In the genomic region with DNA sequence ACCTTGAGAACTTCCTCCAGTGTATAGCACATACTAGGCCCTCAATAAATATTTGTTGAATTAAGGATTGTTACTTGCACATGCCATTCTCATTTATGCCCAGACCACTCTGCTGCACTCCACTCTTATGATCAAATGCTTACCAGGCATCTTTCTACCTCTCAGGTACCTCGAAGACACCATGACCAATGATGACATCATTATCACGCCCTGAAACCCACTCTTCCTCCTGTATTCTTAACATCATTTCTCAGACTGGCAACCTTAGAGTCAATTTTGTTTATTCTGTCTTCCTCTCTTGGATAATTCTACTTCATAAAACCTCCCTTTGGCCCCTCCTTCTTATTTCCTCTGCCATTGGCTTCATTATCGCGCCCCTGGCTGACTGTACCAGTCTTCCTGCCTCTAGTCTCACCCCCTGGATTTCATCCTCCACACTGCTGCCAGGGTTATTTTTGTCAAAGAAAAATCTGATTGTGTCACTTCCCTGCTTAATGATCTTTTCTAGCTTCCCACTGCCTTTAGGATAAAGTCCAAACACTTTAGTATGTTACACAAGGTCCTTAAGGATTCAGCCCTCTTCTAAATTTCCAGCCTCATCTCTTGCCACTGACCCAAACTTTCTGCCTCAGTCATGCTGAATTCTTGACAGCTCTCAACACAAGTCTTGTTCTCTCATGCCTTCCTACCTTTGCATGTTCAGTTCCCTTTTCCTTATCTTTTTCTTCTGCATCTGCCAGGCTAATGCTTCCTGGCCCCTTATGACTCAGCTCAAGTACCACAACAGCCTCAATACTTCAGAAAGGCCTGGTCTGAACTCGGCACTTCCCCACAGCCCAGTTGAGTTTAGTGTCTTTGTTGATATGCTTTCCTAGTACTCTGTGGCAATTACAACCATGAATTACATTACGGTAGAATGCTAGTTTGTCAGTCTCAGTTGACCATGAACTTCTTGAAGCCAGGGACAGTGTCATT, we compare ENCODE assay signal across 1 cellular context.
A peak's percentile ranks its signal among the peaks of the same experiment; 100 is the strongest.
TF ChIP-seq lines count a peak whose summit lies in the region.

No MANE protein-coding gene starts in this region.

TF ChIP-seq in K562, 482 proteins besides CTCF, POLR2A, EP300 and RAD21 (continued from another document and continues in another):
- TF ChIP-seq, protein P1, sequence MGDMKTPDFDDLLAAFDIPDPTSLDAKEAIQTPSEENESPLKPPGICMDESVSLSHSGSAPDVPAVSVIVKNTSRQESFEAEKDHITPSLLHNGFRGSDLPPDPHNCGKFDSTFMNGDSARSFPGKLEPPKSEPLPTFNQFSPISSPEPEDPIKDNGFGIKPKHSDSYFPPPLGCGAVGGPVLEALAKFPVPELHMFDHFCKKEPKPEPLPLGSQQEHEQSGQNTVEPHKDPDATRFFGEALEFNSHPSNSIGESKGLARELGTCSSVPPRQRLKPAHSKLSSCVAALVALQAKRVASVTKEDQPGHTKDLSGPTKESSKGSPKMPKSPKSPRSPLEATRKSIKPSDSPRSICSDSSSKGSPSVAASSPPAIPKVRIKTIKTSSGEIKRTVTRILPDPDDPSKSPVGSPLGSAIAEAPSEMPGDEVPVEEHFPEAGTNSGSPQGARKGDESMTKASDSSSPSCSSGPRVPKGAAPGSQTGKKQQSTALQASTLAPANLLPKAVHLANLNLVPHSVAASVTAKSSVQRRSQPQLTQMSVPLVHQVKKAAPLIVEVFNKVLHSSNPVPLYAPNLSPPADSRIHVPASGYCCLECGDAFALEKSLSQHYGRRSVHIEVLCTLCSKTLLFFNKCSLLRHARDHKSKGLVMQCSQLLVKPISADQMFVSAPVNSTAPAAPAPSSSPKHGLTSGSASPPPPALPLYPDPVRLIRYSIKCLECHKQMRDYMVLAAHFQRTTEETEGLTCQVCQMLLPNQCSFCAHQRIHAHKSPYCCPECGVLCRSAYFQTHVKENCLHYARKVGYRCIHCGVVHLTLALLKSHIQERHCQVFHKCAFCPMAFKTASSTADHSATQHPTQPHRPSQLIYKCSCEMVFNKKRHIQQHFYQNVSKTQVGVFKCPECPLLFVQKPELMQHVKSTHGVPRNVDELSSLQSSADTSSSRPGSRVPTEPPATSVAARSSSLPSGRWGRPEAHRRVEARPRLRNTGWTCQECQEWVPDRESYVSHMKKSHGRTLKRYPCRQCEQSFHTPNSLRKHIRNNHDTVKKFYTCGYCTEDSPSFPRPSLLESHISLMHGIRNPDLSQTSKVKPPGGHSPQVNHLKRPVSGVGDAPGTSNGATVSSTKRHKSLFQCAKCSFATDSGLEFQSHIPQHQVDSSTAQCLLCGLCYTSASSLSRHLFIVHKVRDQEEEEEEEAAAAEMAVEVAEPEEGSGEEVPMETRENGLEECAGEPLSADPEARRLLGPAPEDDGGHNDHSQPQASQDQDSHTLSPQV (IDR thresholded peaks at IDR 0.05), result peak; percentile 38; the same call in 1 of the 2 replicates
- no peak for TF ChIP-seq ZNF609 (CRISPR knock-in tag; IDR thresholded peaks at IDR 0.05; ENCODE audit: borderline replicate concordance)
- peak; percentile 90 for TF ChIP-seq SMARCE1 (IDR thresholded peaks at IDR 0.05)
- TF ChIP-seq GATAD2B (IDR thresholded peaks at IDR 0.05; ENCODE audit: borderline replicate concordance), result no peak
- no peak for TF ChIP-seq THRB (CRISPR knock-in tag; conservative IDR thresholded peaks at IDR 0.05)
- TF ChIP-seq TEAD4 (IDR thresholded peaks at IDR 0.05; ENCODE audit: low read length), result peak; percentile 65; the same call in 1 of the 2 replicates
- no peak for TF ChIP-seq TEAD4 (CRISPR knock-in tag; IDR thresholded peaks at IDR 0.05; ENCODE audit: borderline replicate concordance)
- TF ChIP-seq BRF1 (IDR thresholded peaks at IDR 0.05; ENCODE audit: borderline replicate concordance, extremely low read depth, insufficient read length), result no peak
- no peak for TF ChIP-seq NFATC3 (IDR thresholded peaks at IDR 0.05)
- TF ChIP-seq CEBPB (tag; IDR thresholded peaks at IDR 0.05), result no peak
- TF ChIP-seq GTF2E2 (tag; IDR thresholded peaks at IDR 0.05), result no peak
- TF ChIP-seq ZNF778 (CRISPR knock-in tag; IDR thresholded peaks at IDR 0.05), result no peak
- TF ChIP-seq NR0B1 (IDR thresholded peaks at IDR 0.05; ENCODE audit: partially characterized antibody), result no peak
- no peak for TF ChIP-seq SIN3B (IDR thresholded peaks at IDR 0.05; ENCODE audit: low read depth)
- TF ChIP-seq HBP1 (CRISPR knock-in tag; IDR thresholded peaks at IDR 0.05), result no peak
- peak; percentile 54 for TF ChIP-seq C11orf30 (IDR thresholded peaks at IDR 0.05; ENCODE audit: low read depth)
- TF ChIP-seq, protein P2, sequence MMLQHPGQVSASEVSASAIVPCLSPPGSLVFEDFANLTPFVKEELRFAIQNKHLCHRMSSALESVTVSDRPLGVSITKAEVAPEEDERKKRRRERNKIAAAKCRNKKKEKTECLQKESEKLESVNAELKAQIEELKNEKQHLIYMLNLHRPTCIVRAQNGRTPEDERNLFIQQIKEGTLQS (IDR thresholded peaks at IDR 0.05), result peak; percentile 53
- TF ChIP-seq, protein P2 (CRISPR knock-in tag; conservative IDR thresholded peaks at IDR 0.05), result no peak
- TF ChIP-seq XRCC5 (IDR thresholded peaks at IDR 0.05; ENCODE audit: low read depth, low read length), result no peak
- TF ChIP-seq AFF1 (IDR thresholded peaks at IDR 0.05; ENCODE audit: low read depth in 1 of 2, partially characterized antibody in 2 of 2), result no peak
- peak; percentile 82 for TF ChIP-seq FOSL1 (tag; conservative IDR thresholded peaks at IDR 0.05)
- no peak for TF ChIP-seq MTA2 (IDR thresholded peaks at IDR 0.05; ENCODE audit: low read depth)
- no peak for TF ChIP-seq ZNF41 (CRISPR knock-in tag; conservative IDR thresholded peaks at IDR 0.05)
- TF ChIP-seq POLR2G (IDR thresholded peaks at IDR 0.05; ENCODE audit: low read depth, low read length), result no peak
- no peak for TF ChIP-seq FOXA1 (IDR thresholded peaks at IDR 0.05; ENCODE audit: borderline replicate concordance)
- no peak for TF ChIP-seq SMAD3 (CRISPR knock-in tag; conservative IDR thresholded peaks at IDR 0.05)
- no peak for TF ChIP-seq ATF6 (CRISPR knock-in tag; IDR thresholded peaks at IDR 0.05)
- 0 out of 2 replicates have a peak, but pooled peaks have one; percentile 33 for TF ChIP-seq ZNF589 (CRISPR knock-in tag; IDR thresholded peaks at IDR 0.05; ENCODE audit: low read depth)
- no peak for TF ChIP-seq TAF7 (tag; IDR thresholded peaks at IDR 0.05)
- no peak for TF ChIP-seq NFRKB (IDR thresholded peaks at IDR 0.05; ENCODE audit: low read depth)
- no peak for TF ChIP-seq HCFC1 (IDR thresholded peaks at IDR 0.05; ENCODE audit: low read depth, low read length)
